21 cellular contexts compared by ENCODE assay signal in genomic region chr15:95865330-95865739, GRCh38.
"Had no signal": no experiment of that assay in that cellular context is flagged by ENCODE, and none has a peak within 500 bp of the region (broad histone marks: within the 10 kb centered on the region; RNA-seq: fewer than 3 reads in every experiment).

No MANE protein-coding gene starts in this region.

- H3K36me3 Mint-ChIP-seq: activated naive CD8-positive, alpha-beta T cell; mesothelial cell of epicardium had no signal

- H3K4me3 ChIP-seq: esophagus squamous epithelium, gastrocnemius medialis, pancreas, psoas muscle, right atrium auricular region, thoracic aorta had no signal

- H3K36me3 ChIP-seq: esophagus squamous epithelium, gastrocnemius medialis, pancreas, right atrium auricular region, thoracic aorta had no signal

- H3K9me3 ChIP-seq: esophagus squamous epithelium, gastrocnemius medialis, pancreas, psoas muscle, right atrium auricular region, thoracic aorta had no signal

- H3K9me3 Mint-ChIP-seq: mesothelial cell of epicardium; nephron; T-helper 2 cell treated with Interferon-gamma antibody and Interleukin-4, amounts not matched to agents 5 μg/mL and 100 μg/mL, for 36 hours had no signal

- ATAC-seq: activated CD4-positive, CD25-positive, alpha-beta regulatory T cell treated with anti-CD3 and anti-CD28 coated beads, Interleukin-2, amount 50 U/mL, for 24 hours; activated CD8-positive, alpha-beta T cell treated with anti-CD3 and anti-CD28 coated beads, Interleukin-2, amount 10 ng/mL, durations not matched to agents 7 days and 5 days; gastrocnemius medialis; left ventricle myocardium superior; pancreas; psoas muscle had no signal

- H3K4me1 ChIP-seq: esophagus squamous epithelium, gastrocnemius medialis, pancreas, psoas muscle, right atrium auricular region had no signal

- H3K27ac ChIP-seq: esophagus squamous epithelium, gastrocnemius medialis, pancreas, psoas muscle, right atrium auricular region, thoracic aorta, VCaP had no signal

- H3K27me3 Mint-ChIP-seq: activated naive CD8-positive, alpha-beta T cell had no signal

- DNase-seq: activated CD4-positive, alpha-beta T cell treated with anti-CD3 and anti-CD28 coated beads, Interleukin-2, amount 50 U/mL, for 1 hour; activated CD8-positive, alpha-beta T cell treated with anti-CD3 and anti-CD28 coated beads, Interleukin-2, amount 10 ng/mL, durations not matched to agents 7 days and 5 days; activated gamma-delta T cell treated with Interleukin-2 at 50 U/mL for 16 hours; central memory CD4-positive, alpha-beta T cell; esophagus squamous epithelium; gastrocnemius medialis; hypothalamus; left ventricle myocardium superior; mammary epithelial cell; pancreas; psoas muscle; stimulated activated CD4-positive, alpha-beta T cell treated with anti-CD3 and anti-CD28 coated beads, Interleukin-4, amount 100 ng/mL, for 24 hours; stimulated activated naive CD4-positive, alpha-beta T cell treated with Interleukin-2 at 50 U/mL for 16 hours had no signal

- H3K27ac Mint-ChIP-seq: activated CD8-positive, alpha-beta T cell treated with anti-CD3 and anti-CD28 coated beads, Interleukin-2, amount 10 ng/mL, durations not matched to agents 7 days and 5 days; activated naive CD8-positive, alpha-beta T cell; mesothelial cell of epicardium; nephron had no signal

- H3K4me3 Mint-ChIP-seq: activated CD8-positive, alpha-beta T cell treated with anti-CD3 and anti-CD28 coated beads, Interleukin-2, amount 10 ng/mL, durations not matched to agents 7 days and 5 days; activated naive CD8-positive, alpha-beta T cell; mesothelial cell of epicardium; nephron had no signal

- H3K27me3 ChIP-seq: esophagus squamous epithelium, gastrocnemius medialis, pancreas, right atrium auricular region had no signal
